15 cellular contexts compared by ENCODE assay signal in genomic region chr12:124741211-124741610, GRCh38.
A peak's percentile ranks its signal among the peaks of the same experiment; 100 is the strongest.
DNase-seq lines count a peak whose midpoint lies in the region; ATAC-seq, FAIRE-seq and TF ChIP-seq lines count a peak whose summit lies in the region.
"Had no signal": no experiment of that assay in that cellular context is flagged by ENCODE, and none has a peak within 500 bp of the region (broad histone marks: within the 10 kb centered on the region; RNA-seq: fewer than 3 reads in every experiment).

No MANE protein-coding gene starts in this region.

- TF ChIP-seq POLR2A in endothelial cell of umbilical vein (IDR thresholded peaks at IDR 0.05; ENCODE audit: low read depth, low read length) (no peak), prostate gland (IDR thresholded peaks at IDR 0.05) (no peak)

- peak overlapping the region; percentile 1 for H3K27ac ChIP-seq in left ventricle myocardium inferior (replicated peaks)
- peak overlapping the region; percentile 88 for H3K27ac ChIP-seq in endothelial cell of umbilical vein (ENCODE audit: insufficient read depth, low read depth, low read length)
- peak overlapping the region; percentile 61 to 67 for H3K27ac ChIP-seq in prostate gland
- H3K27ac ChIP-seq: parathyroid adenoma had no signal

- dilution Hi-C loops in endothelial cell of umbilical vein (cut with MboI; ENCODE audit: extremely low pct_ligation_motif_present, low sequenced_read_pairs) = no loop called here

- peaks cover 50% of the 10 kb centered on the region for H3K27me3 Mint-ChIP-seq in activated CD8-positive, alpha-beta memory T cell treated with anti-CD3 and anti-CD28 coated beads, Interleukin-2, amount 10 ng/mL, durations not matched to agents 7 days and 5 days

- peaks cover 27% of the 10 kb centered on the region for H3K4me1 ChIP-seq in left ventricle myocardium inferior
- H3K4me1 ChIP-seq in endothelial cell of umbilical vein (ENCODE audit: control insufficient read depth, extremely low read depth, insufficient read depth, low read length) = peaks cover 44% of the 10 kb centered on the region
- H3K4me1 ChIP-seq in prostate gland (replicated peaks) = peaks cover 3% of the 10 kb centered on the region

- H3K9ac ChIP-seq in endothelial cell of umbilical vein (replicated peaks; ENCODE audit: extremely low read depth, insufficient read depth, low read length) = no peak overlapping the region
- H3K9ac ChIP-seq: parathyroid adenoma had no signal

- H3K79me2 ChIP-seq in endothelial cell of umbilical vein (ENCODE audit: control insufficient read depth, insufficient read depth, low read length) = no peaks in the 10 kb centered on the region
- H3K79me2 ChIP-seq: parathyroid adenoma had no signal

- no peak overlapping the region for H3K4me3 Mint-ChIP-seq in activated CD8-positive, alpha-beta memory T cell treated with anti-CD3 and anti-CD28 coated beads, Interleukin-2, amount 10 ng/mL, durations not matched to agents 7 days and 5 days
- H3K4me3 Mint-ChIP-seq: activated CD4-positive, alpha-beta T cell treated with anti-CD3 and anti-CD28 coated beads for 36 hours; CD4-positive, alpha-beta T cell had no signal

- no peak overlapping the region for H3K27ac Mint-ChIP-seq in activated CD8-positive, alpha-beta memory T cell treated with anti-CD3 and anti-CD28 coated beads, Interleukin-2, amount 10 ng/mL, durations not matched to agents 7 days and 5 days
- H3K27ac Mint-ChIP-seq: activated CD4-positive, alpha-beta T cell treated with anti-CD3 and anti-CD28 coated beads for 36 hours; CD4-positive, alpha-beta T cell had no signal

- H3K9me3 ChIP-seq in left ventricle myocardium inferior (replicated peaks) (peaks cover 5% of the 10 kb centered on the region), endothelial cell of umbilical vein (replicated peaks; ENCODE audit: control insufficient read depth, insufficient read depth, low read length) (peaks cover 3% of the 10 kb centered on the region), prostate gland (no peaks in the 10 kb centered on the region)

- H3K4me1 Mint-ChIP-seq in activated CD8-positive, alpha-beta memory T cell treated with anti-CD3 and anti-CD28 coated beads, Interleukin-2, amount 10 ng/mL, durations not matched to agents 7 days and 5 days = peaks cover 2% of the 10 kb centered on the region

- no TSS peak for BruUV-seq in endothelial cell of umbilical vein (replicated peaks; lab: Mats Ljungman, UMichigan)

- CTCF ChIA-PET in endothelial cell of umbilical vein (lab: Charles Lee) = interaction anchor here (0.8 to 2.1 kb wide), 15 partner anchors 10 to 361 kb away, joined by 3 to 8 read pairs (median 5); partner anchors contain the start of gene NCOR2
- CTCF ChIA-PET in activated CD8-positive, alpha-beta memory T cell treated with anti-CD3 and anti-CD28 coated beads, Interleukin-2, amount 10 ng/mL, durations not matched to agents 7 days and 5 days (lab: Charles Lee) = no interaction called here

- no peaks in the 10 kb centered on the region for H3K9me3 Mint-ChIP-seq in activated CD8-positive, alpha-beta memory T cell treated with anti-CD3 and anti-CD28 coated beads, Interleukin-2, amount 10 ng/mL, durations not matched to agents 7 days and 5 days (ENCODE audit: low read depth)
- H3K9me3 Mint-ChIP-seq: CD4-positive, alpha-beta T cell had no signal

- no peak for ATAC-seq in left ventricle myocardium superior
- no peak for ATAC-seq in activated CD8-positive, alpha-beta memory T cell treated with anti-CD3 and anti-CD28 coated beads, Interleukin-2, amount 10 ng/mL, durations not matched to agents 7 days and 5 days

- H3K27me3 ChIP-seq in left ventricle myocardium inferior (ENCODE audit: low read depth) (no peaks in the 10 kb centered on the region), endothelial cell of umbilical vein (ENCODE audit: control insufficient read depth in 2 of 2, insufficient read depth in 2 of 2, low read length in 2 of 2) (no peaks in the 10 kb centered on the region), prostate gland (replicated peaks; ENCODE audit: insufficient read depth) (no peaks in the 10 kb centered on the region)

- no peaks in the 10 kb centered on the region for H3K36me3 ChIP-seq in left ventricle myocardium inferior
- no peaks in the 10 kb centered on the region for H3K36me3 ChIP-seq in endothelial cell of umbilical vein (ENCODE audit: control insufficient read depth in 2 of 2, extremely low read depth in 1 of 2, insufficient read depth in 2 of 2, low read length in 2 of 2)
- no peaks in the 10 kb centered on the region for H3K36me3 ChIP-seq in prostate gland

- no peaks in the 10 kb centered on the region for H4K20me1 ChIP-seq in endothelial cell of umbilical vein (replicated peaks; ENCODE audit: control insufficient read depth, extremely low read depth, insufficient read depth, low read length)

- no peak overlapping the region for H2AFZ ChIP-seq in endothelial cell of umbilical vein (ENCODE audit: low read depth, low read length)
- H2AFZ ChIP-seq: parathyroid adenoma had no signal

- TF ChIP-seq CTCF in left ventricle myocardium inferior (IDR thresholded peaks at IDR 0.05; ENCODE audit: borderline replicate concordance) = no peak
- no peak for TF ChIP-seq CTCF in endothelial cell of umbilical vein (IDR thresholded peaks at IDR 0.05; ENCODE audit: extremely low read depth in 1 of 2, insufficient read depth in 1 of 2, low read depth in 1 of 2, low read length in 2 of 2)
- no peak for TF ChIP-seq CTCF in prostate gland (IDR thresholded peaks at IDR 0.05)
- TF ChIP-seq CTCF in GM10266 (IDR thresholded peaks at IDR 0.05; ENCODE audit: control insufficient read depth, insufficient read depth, low read depth, missing control alignments) = no peak

- intact Hi-C loops in left ventricle myocardium inferior (cut with micrococcal nuclease) = no loop called here
- intact Hi-C loops in left ventricle myocardium superior (cut with micrococcal nuclease) = no loop called here
- intact Hi-C loops in endothelial cell of umbilical vein (cut with micrococcal nuclease) = loop anchor here (1.0 to 2.0 kb wide), 2 partner anchors 26 to 222 kb away; no protein-coding TSS in a partner anchor
- intact Hi-C loops in prostate gland (cut with DNase I) = loop anchor here (10.0 kb wide), 1 partner anchor 226 kb away; no protein-coding TSS in a partner anchor

- H3K9me1 ChIP-seq in endothelial cell of umbilical vein (replicated peaks; ENCODE audit: control insufficient read depth, extremely low read depth, insufficient read depth, low read length) = no peaks in the 10 kb centered on the region

- H3K4me3 ChIP-seq in left ventricle myocardium inferior (no peak overlapping the region), endothelial cell of umbilical vein (replicated peaks in 1 of 3; ENCODE audit: insufficient read depth in 1 of 3, low read depth in 1 of 3, low read length in 3 of 3) (no peak overlapping the region), prostate gland (no peak overlapping the region)

- POLR2A ChIA-PET in endothelial cell of umbilical vein (lab: Charles Lee) = interaction anchor here (1.2 kb wide), 1 partner anchor 47 kb away, joined by 3 read pairs; no protein-coding TSS in a partner anchor

- DNase-seq in left ventricle myocardium inferior (no peak), left ventricle myocardium superior (no peak), endothelial cell of umbilical vein (ENCODE audit: low read depth, low spot score) (no peak), prostate gland (ENCODE audit: low spot score) (no peak), hippocampal formation (lab: John Stamatoyannopoulos, UW) (no peak), frontal cortex (ENCODE audit: low spot score in 2 of 2) (no peak), GM10266 (ENCODE audit: extremely low spot score) (no peak)
- DNase-seq in activated CD8-positive, alpha-beta memory T cell treated with anti-CD3 and anti-CD28 coated beads, Interleukin-2, amount 10 ng/mL, durations not matched to agents 7 days and 5 days = no peak
- DNase-seq: activated CD8-positive, alpha-beta memory T cell treated with anti-CD3 and anti-CD28 coated beads, Interleukin-2, amount 50 U/mL, for 4 hours; CD4-positive, alpha-beta T cell; NCI-H2029; NCI-H510A had no signal

- H3K4me2 ChIP-seq in endothelial cell of umbilical vein (ENCODE audit: insufficient read depth, low read length) = no peak overlapping the region

- 96% methylated on average over 7 of the region's 7 CpGs for WGBS in prostate gland

- FAIRE-seq in endothelial cell of umbilical vein (lab: Jason Lieb, UNC) (no peak), frontal cortex (lab: Jason Lieb, UNC) (no peak)
- FAIRE-seq: keratinocyte had no signal

- H3K36me3 Mint-ChIP-seq in activated CD8-positive, alpha-beta memory T cell treated with anti-CD3 and anti-CD28 coated beads, Interleukin-2, amount 10 ng/mL, durations not matched to agents 7 days and 5 days = no peaks in the 10 kb centered on the region

TF ChIP-seq in endothelial cell of umbilical vein, 7 proteins besides CTCF, POLR2A, EP300 and RAD21:
- TF ChIP-seq MYC (IDR thresholded peaks at IDR 0.05; ENCODE audit: low read depth, low read length) (no peak), EZH2 (IDR thresholded peaks at IDR 0.05; ENCODE audit: borderline replicate concordance, low read depth, low read length, severe bottlenecking) (no peak), POLR2AphosphoS5 (IDR thresholded peaks at IDR 0.05; ENCODE audit: insufficient read depth, low read depth, low read length) (no peak), GATA2 (IDR thresholded peaks at IDR 0.05; ENCODE audit: insufficient read depth, insufficient read length, low read depth, low read length) (no peak), JUN (IDR thresholded peaks at IDR 0.05; ENCODE audit: borderline replicate concordance, insufficient read depth, insufficient read length, low read depth) (no peak), FOS (IDR thresholded peaks at IDR 0.05; ENCODE audit: borderline replicate concordance, insufficient read depth, low read length) (no peak)
- TF ChIP-seq, protein P1, sequence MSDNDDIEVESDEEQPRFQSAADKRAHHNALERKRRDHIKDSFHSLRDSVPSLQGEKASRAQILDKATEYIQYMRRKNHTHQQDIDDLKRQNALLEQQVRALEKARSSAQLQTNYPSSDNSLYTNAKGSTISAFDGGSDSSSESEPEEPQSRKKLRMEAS (IDR thresholded peaks at IDR 0.05; ENCODE audit: insufficient read depth, insufficient read length) = no peak

Comparison
In these comparisons a context has a peak if more than half of its experiments do, and no peak if none do; other contexts are left out.
1. H3K27ac ChIP-seq: peak in every context shown above with its lines; median percentile 88 in endothelial cell of umbilical vein; 64 in prostate gland; 1 in left ventricle myocardium inferior.
2. intact Hi-C loops: an anchor here in endothelial cell of umbilical vein (1.0 to 2.0 kb wide) and prostate gland (10.0 kb wide); none called in left ventricle myocardium inferior and left ventricle myocardium superior.